Comparison of ENCODE assay signal across 1 cellular context in genomic region chr13:41502021-41502420, GRCh38.
TF ChIP-seq lines count a peak whose summit lies in the region.

No MANE protein-coding gene starts in this region.

TF ChIP-seq in IMR-90, 13 proteins besides CTCF, POLR2A, EP300 and RAD21:
- TF ChIP-seq FOS (IDR thresholded peaks at IDR 0.05; ENCODE audit: low read depth, low read length) (no peak), CEBPB (IDR thresholded peaks at IDR 0.05; ENCODE audit: low read depth, low read length) (no peak), ELK1 (IDR thresholded peaks at IDR 0.05; ENCODE audit: borderline replicate concordance, low read depth, low read length) (no peak), MAFK (IDR thresholded peaks at IDR 0.05; ENCODE audit: low read depth, low read length) (no peak), MXI1 (IDR thresholded peaks at IDR 0.05; ENCODE audit: borderline replicate concordance, low read depth, low read length) (no peak), SMC3 (IDR thresholded peaks at IDR 0.05; ENCODE audit: low read depth, low read length) (no peak), CHD1 (IDR thresholded peaks at IDR 0.05; ENCODE audit: low read depth, low read length) (no peak), RCOR1 (IDR thresholded peaks at IDR 0.05; ENCODE audit: insufficient replicate concordance, low read length) (no peak), BHLHE40 (IDR thresholded peaks at IDR 0.05; ENCODE audit: low read depth, low read length) (no peak), NFE2L2 (IDR thresholded peaks at IDR 0.05; ENCODE audit: low read depth, low read length) (no peak), MAZ (IDR thresholded peaks at IDR 0.05; ENCODE audit: borderline replicate concordance, low read depth, low read length) (no peak), RFX5 (IDR thresholded peaks at IDR 0.05; ENCODE audit: low read depth, low read length) (no peak)
- TF ChIP-seq, protein P1, sequence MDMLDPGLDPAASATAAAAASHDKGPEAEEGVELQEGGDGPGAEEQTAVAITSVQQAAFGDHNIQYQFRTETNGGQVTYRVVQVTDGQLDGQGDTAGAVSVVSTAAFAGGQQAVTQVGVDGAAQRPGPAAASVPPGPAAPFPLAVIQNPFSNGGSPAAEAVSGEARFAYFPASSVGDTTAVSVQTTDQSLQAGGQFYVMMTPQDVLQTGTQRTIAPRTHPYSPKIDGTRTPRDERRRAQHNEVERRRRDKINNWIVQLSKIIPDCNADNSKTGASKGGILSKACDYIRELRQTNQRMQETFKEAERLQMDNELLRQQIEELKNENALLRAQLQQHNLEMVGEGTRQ (IDR thresholded peaks at IDR 0.05; ENCODE audit: low read depth, low read length), result no peak
